In the genomic region with DNA sequence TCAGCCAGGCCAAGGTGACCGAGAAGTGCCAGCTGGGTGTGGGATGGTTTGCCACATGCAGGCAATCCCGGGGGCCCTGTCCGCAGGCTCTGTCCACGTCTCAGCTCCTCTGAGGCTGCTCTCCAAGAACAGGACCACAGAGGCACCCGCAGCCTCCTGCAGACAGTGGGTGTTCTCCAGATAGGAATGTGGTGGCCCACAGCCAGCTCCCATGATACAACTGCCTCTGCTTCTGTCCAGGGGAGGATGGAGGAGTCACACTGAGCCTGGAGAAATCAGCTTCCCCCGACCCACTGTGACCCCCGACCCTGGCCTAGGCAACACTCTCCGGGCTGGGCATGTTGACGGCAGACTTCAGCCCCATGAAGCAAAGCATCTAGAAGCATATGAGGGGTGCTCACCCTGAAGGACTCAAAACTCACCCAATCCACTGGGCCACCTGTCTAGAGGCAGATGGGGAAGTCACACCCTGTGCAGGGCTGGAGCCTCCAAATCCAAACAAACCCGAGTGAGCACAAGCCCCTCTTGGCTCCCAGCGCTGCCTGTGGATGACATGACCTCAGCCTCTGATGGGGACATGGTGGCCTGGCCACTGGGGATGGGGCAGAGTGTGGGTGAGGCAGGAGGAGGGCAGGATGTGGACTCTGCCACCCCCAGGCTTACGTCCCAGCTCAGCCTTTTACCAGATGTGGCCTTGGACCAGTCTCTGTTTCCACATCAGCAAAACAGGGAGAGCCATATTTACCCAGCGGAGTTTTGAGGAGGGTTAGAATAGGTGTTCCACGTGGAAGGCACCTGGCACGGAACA, we compare ENCODE assay signal across 15 cellular contexts.
A peak's percentile ranks its signal among the peaks of the same experiment; 100 is the strongest.
DNase-seq lines count a peak whose midpoint lies in the region; ATAC-seq and TF ChIP-seq lines count a peak whose summit lies in the region.
"Had no signal": no experiment of that assay in that cellular context is flagged by ENCODE, and none has a peak within 500 bp of the region (broad histone marks: within the 10 kb centered on the region; RNA-seq: fewer than 3 reads in every experiment).

No MANE protein-coding gene starts in this region.

- H4K20me1 ChIP-seq in mammary epithelial cell (ENCODE audit: insufficient read depth, low read length), result no peaks in the 10 kb centered on the region
- no peaks in the 10 kb centered on the region for H4K20me1 ChIP-seq in OCI-LY7 (ENCODE audit: insufficient read depth, low read length)

- CTCF ChIA-PET in AG04450 (lab: Charles Lee) (no interaction called here), mammary epithelial cell (lab: Charles Lee; ENCODE audit: low non-redundant PET) (no interaction called here), OCI-LY7 (lab: Charles Lee; ENCODE audit: unreplicated experiment) (no interaction called here)

- DNase-seq in AG04450 (ENCODE audit: low read depth, low spot score) (peak; percentile 18), LHCN-M2 (ENCODE audit: low read depth) (peak; percentile 46), mammary epithelial cell (peak; percentile 8), NCI-H146 (lab: John Stamatoyannopoulos, UW) (no peak), dermis blood vessel endothelial cell (no peak), OCI-LY7 (ENCODE audit: low spot score) (no peak)
- DNase-seq: activated CD4-positive, alpha-beta T cell treated with anti-CD3 and anti-CD28 coated beads for 36 hours; C1 segment of cervical spinal cord; NCI-H526 treated with DMSO at 0.1 percent for 48 hours; small intestine; upper lobe of right lung had no signal

- 44% methylated on average over 11 of the region's 15 CpGs for WGBS in mammary epithelial cell (ENCODE audit: low coverage, missing lambda C conversion rate)

- H3K36me3 ChIP-seq in mammary epithelial cell (ENCODE audit: insufficient read depth, low read length) (no peaks in the 10 kb centered on the region), OCI-LY7 (ENCODE audit: insufficient read depth, low read length) (no peaks in the 10 kb centered on the region)
- H3K36me3 ChIP-seq: upper lobe of right lung had no signal

- peaks cover 54% of the 10 kb centered on the region for H3K4me1 Mint-ChIP-seq in nephron
- H3K4me1 Mint-ChIP-seq: activated CD4-positive, alpha-beta T cell treated with anti-CD3 and anti-CD28 coated beads for 36 hours; central memory CD8-positive, alpha-beta T cell had no signal

- POLR2A ChIA-PET in AG04450 (lab: Yijun Ruan, JAX), result no interaction called here
- POLR2A ChIA-PET in OCI-LY7 (lab: Charles Lee), result no interaction called here

- ATAC-seq in HG03175 (IDR thresholded peaks at IDR 0.05; ENCODE audit: unreplicated experiment), result no peak
- ATAC-seq: activated CD4-positive, alpha-beta T cell treated with anti-CD3 and anti-CD28 coated beads for 36 hours; esophagus mucosa; upper lobe of right lung had no signal

- H3K4me2 ChIP-seq in mammary epithelial cell (ENCODE audit: insufficient read depth, low read depth, low read length), result no peak overlapping the region
- no peak overlapping the region for H3K4me2 ChIP-seq in OCI-LY7 (ENCODE audit: low read length)

- no peak for TF ChIP-seq CTCF in AG04450 (IDR thresholded peaks at IDR 0.05; ENCODE audit: low read depth, low read length)
- no peak for TF ChIP-seq CTCF in mammary epithelial cell (conservative IDR thresholded peaks at IDR 0.05 in 1 of 2, IDR thresholded peaks at IDR 0.05 in 1 of 2; ENCODE audit: extremely low read depth in 1 of 2, insufficient read depth in 1 of 2, low read depth in 1 of 2, low read length in 2 of 2)
- no peak for TF ChIP-seq CTCF in nephron (IDR thresholded peaks at IDR 0.05; ENCODE audit: unreplicated experiment in 3 of 3)
- no peak for TF ChIP-seq CTCF in OCI-LY7 (conservative IDR thresholded peaks at IDR 0.05; ENCODE audit: low read length)

- no peak overlapping the region for H3K27ac ChIP-seq in AG04450 (ENCODE audit: low read depth, low read length)
- no peak overlapping the region for H3K27ac ChIP-seq in mammary epithelial cell (ENCODE audit: insufficient read depth, low read depth, low read length)
- no peak overlapping the region for H3K27ac ChIP-seq in OCI-LY7 (ENCODE audit: low read depth, low read length, poor library complexity, severe bottlenecking)
- H3K27ac ChIP-seq: upper lobe of right lung had no signal

- H3K27me3 Mint-ChIP-seq in nephron (ENCODE audit: low read depth), result peaks cover 10% of the 10 kb centered on the region
- H3K27me3 Mint-ChIP-seq: activated CD4-positive, alpha-beta T cell treated with anti-CD3 and anti-CD28 coated beads for 36 hours had no signal

- H3K9me3 Mint-ChIP-seq in nephron, result no peaks in the 10 kb centered on the region
- H3K9me3 Mint-ChIP-seq: central memory CD8-positive, alpha-beta T cell had no signal

- no peak overlapping the region for H3K4me3 ChIP-seq in AG04450 (ENCODE audit: low read depth, low read length)
- H3K4me3 ChIP-seq in mammary epithelial cell (replicated peaks in 1 of 3; ENCODE audit: insufficient read depth in 1 of 3, low read depth in 2 of 3, low read length in 3 of 3), result no peak overlapping the region
- H3K4me3 ChIP-seq in OCI-LY7 (ENCODE audit: low read depth, low read length, poor library complexity, severe bottlenecking), result no peak overlapping the region
- H3K4me3 ChIP-seq: upper lobe of right lung had no signal

- peak overlapping the region in 2 of 3 experiments; percentile 47 to 76 for H3K27ac Mint-ChIP-seq in nephron
- H3K27ac Mint-ChIP-seq: activated CD4-positive, alpha-beta T cell treated with anti-CD3 and anti-CD28 coated beads for 36 hours had no signal

- H3K9me3 ChIP-seq in AG04450 (ENCODE audit: control insufficient read depth, insufficient read depth, low read length) (peaks cover 5% of the 10 kb centered on the region; the same call in 1 of the 2 replicates), mammary epithelial cell (replicated peaks; ENCODE audit: insufficient read depth, low read length) (no peaks in the 10 kb centered on the region), OCI-LY7 (ENCODE audit: low read length) (no peaks in the 10 kb centered on the region)
- H3K9me3 ChIP-seq: upper lobe of right lung had no signal

- in situ Hi-C loops in mammary epithelial cell (cut with MboI; ENCODE audit: low sequenced_read_pairs in 2 of 2), result no loop called here

- no peak overlapping the region for H3K4me3 Mint-ChIP-seq in nephron
- H3K4me3 Mint-ChIP-seq: activated CD4-positive, alpha-beta T cell treated with anti-CD3 and anti-CD28 coated beads for 36 hours; central memory CD8-positive, alpha-beta T cell had no signal

- dilution Hi-C loops in mammary epithelial cell (cut with HindIII; ENCODE audit: low sequenced_read_pairs), result no loop called here

- H2AFZ ChIP-seq in mammary epithelial cell (ENCODE audit: low read depth, low read length) (no peak overlapping the region), OCI-LY7 (ENCODE audit: low read length) (no peak overlapping the region)

- H3K36me3 Mint-ChIP-seq in nephron (ENCODE audit: low read depth), result no peaks in the 10 kb centered on the region

- intact Hi-C loops in mammary epithelial cell (cut with micrococcal nuclease), result no loop called here
- intact Hi-C loops in OCI-LY7 (cut with micrococcal nuclease; ENCODE audit: unreplicated experiment), result no loop called here

- H3K4me1 ChIP-seq in mammary epithelial cell (ENCODE audit: insufficient read depth, low read length), result peaks cover 12% of the 10 kb centered on the region
- H3K4me1 ChIP-seq in OCI-LY7 (ENCODE audit: insufficient read depth, low read length, poor library complexity, severe bottlenecking), result no peaks in the 10 kb centered on the region

- H3K27me3 ChIP-seq in AG04450 (ENCODE audit: control insufficient read depth, insufficient read depth, low read length) (peaks cover 13% of the 10 kb centered on the region), mammary epithelial cell (ENCODE audit: insufficient read depth, low read length) (no peaks in the 10 kb centered on the region)
- H3K27me3 ChIP-seq: upper lobe of right lung had no signal

- no peak overlapping the region for H3K9ac ChIP-seq in mammary epithelial cell (ENCODE audit: insufficient read depth, low read length)

- H3K79me2 ChIP-seq in mammary epithelial cell (ENCODE audit: insufficient read depth, low read length), result no peaks in the 10 kb centered on the region
- no peaks in the 10 kb centered on the region for H3K79me2 ChIP-seq in OCI-LY7 (ENCODE audit: insufficient read depth, low read depth, low read length)

- BruUV-seq in mammary epithelial cell (replicated peaks; lab: Mats Ljungman, UMichigan), result no TSS peak
- BruUV-seq in OCI-LY7 (replicated peaks; lab: Mats Ljungman, UMichigan), result no TSS peak

- no peaks in the 10 kb centered on the region for H3K9me2 ChIP-seq in OCI-LY7 (ENCODE audit: insufficient read depth, low read length)

Comparison
In these comparisons a context has a peak if more than half of its experiments do, and no peak if none do; other contexts are left out.
1. DNase-seq: peak in AG04450 (single experiment), LHCN-M2 (single experiment) and mammary epithelial cell (single experiment); none in NCI-H146 (single experiment), dermis blood vessel endothelial cell (single experiment) and OCI-LY7 (single experiment).